Comparison of ENCODE assay signal across 13 cellular contexts in the genomic region with DNA sequence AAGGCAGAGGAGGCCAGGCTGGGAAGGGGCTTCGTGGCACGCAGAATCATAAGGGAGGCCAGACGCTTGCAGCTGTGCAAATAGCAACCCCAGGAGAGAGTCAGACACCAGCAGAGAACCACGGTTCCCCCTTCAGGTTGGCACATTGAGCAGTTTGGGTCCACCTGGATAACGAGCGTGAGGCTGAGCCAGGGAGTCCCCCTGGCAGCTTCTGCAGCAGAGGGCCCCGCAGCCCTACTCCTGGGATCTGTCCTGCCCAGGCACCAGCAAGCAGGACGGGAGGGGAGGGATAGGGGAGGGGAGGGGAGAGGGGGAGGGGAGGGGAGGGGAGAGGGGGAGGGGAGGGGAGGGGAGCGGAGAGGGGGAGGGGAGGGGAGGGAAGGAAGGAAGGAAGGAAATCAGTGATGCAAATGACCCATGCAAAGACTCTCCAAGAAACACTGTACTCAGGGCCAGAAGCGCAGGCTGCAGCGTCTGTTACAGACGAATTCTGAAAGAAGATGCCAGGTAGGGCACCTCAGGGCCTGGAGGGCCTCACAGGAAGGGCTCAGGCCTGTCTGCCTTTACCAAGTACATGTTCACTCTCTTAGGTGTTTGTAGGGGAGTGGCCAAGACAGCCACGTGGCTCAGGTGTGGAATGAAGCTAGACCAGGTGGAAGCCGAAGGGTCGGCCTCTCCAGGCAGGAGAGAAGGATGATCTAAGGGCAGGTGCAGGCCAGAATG. TPM values are rescaled to one million over a fixed set of nuclear protein-coding genes. Genes with fewer than 3 reads are reported as not detected.
DNase-seq lines count a peak whose midpoint lies in the region; ATAC-seq and TF ChIP-seq lines count a peak whose summit lies in the region.
"Had no signal": no experiment of that assay in that cellular context is flagged by ENCODE, and none has a peak within 500 bp of the region (broad histone marks: within the 10 kb centered on the region; RNA-seq: fewer than 3 reads in every experiment).

No MANE protein-coding gene starts in this region.

- DNase-seq in NCI-H146 (lab: John Stamatoyannopoulos, UW), result peak; percentile 33
- no peak for DNase-seq in NCI-H146 treated with DMSO at 0.1 percent for 48 hours (lab: John Stamatoyannopoulos, UW; ENCODE audit: unreplicated experiment)
- no peak for DNase-seq in RWPE2 (ENCODE audit: low spot score)
- DNase-seq in stimulated activated naive B cell treated with anti-CD40 and anti-IgM and Interleukin-4, amounts not matched to agents 10 μg/mL and 1 μg/mL and 100 μg/mL, for 72 hours, result no peak
- no peak for DNase-seq in body of pancreas
- no peak for DNase-seq in NCI-H1694 (lab: John Stamatoyannopoulos, UW)
- DNase-seq: activated CD4-positive, alpha-beta T cell treated with anti-CD3 and anti-CD28 coated beads for 1 hour; MV-4-11 had no signal

- WGBS in body of pancreas, 2 donors, result 82 to 89% methylated on average over 8 to 13 of the region's 15 CpGs

- H3K36me3 ChIP-seq in RWPE2 (ENCODE audit: low read depth), result peaks cover 34% of the 10 kb centered on the region
- H3K36me3 ChIP-seq in iPS-20b (ENCODE audit: insufficient read depth, low read depth, low read length), result peaks cover 72% of the 10 kb centered on the region
- peaks cover 0 to 20% of the 10 kb centered on the region in 2 donors for H3K36me3 ChIP-seq in body of pancreas (replicated peaks in 1 of 2; ENCODE audit: insufficient read depth in 1 of 2, low read depth in 2 of 2)

- no peak for TF ChIP-seq POLR2A in body of pancreas (IDR thresholded peaks at IDR 0.05)

- peak; percentile 43; the same call in 1 of the 3 replicates for ATAC-seq in RWPE2 (ENCODE audit: low read depth)
- ATAC-seq in stimulated activated naive B cell treated with anti-CD40 and anti-IgM and Interleukin-4, amounts not matched to agents 10 μg/mL and 1 μg/mL and 100 μg/mL, for 72 hours (replicated peaks), result no peak
- ATAC-seq in body of pancreas, result no peak
- ATAC-seq in GM21526 (IDR thresholded peaks at IDR 0.05; ENCODE audit: low FRiP score, unreplicated experiment), result no peak

- peak overlapping the region; percentile 59 for H3K9ac ChIP-seq in iPS-20b (ENCODE audit: low read depth, low read length)

- no peaks in the 10 kb centered on the region for H3K9me3 Mint-ChIP-seq in stimulated activated naive B cell treated with anti-CD40 and anti-IgM and Interleukin-4, amounts not matched to agents 10 μg/mL and 1 μg/mL and 100 μg/mL, for 72 hours

- H3K9me3 ChIP-seq in RWPE2 (ENCODE audit: severe bottlenecking) (no peaks in the 10 kb centered on the region), iPS-20b (ENCODE audit: insufficient read depth, low read depth, low read length) (no peaks in the 10 kb centered on the region), body of pancreas (no peaks in the 10 kb centered on the region)
- H3K9me3 ChIP-seq: breast epithelium, esophagus muscularis mucosa, tibial nerve had no signal

- H3K36me3 Mint-ChIP-seq in stimulated activated naive B cell treated with anti-CD40 and anti-IgM and Interleukin-4, amounts not matched to agents 10 μg/mL and 1 μg/mL and 100 μg/mL, for 72 hours, result peaks cover 46 to 72% of the 10 kb centered on the region in 2 donors

- H3K27ac ChIP-seq in RWPE2 (ENCODE audit: poor library complexity, severe bottlenecking), result no peak overlapping the region
- peak overlapping the region; percentile 69 for H3K27ac ChIP-seq in iPS-20b (ENCODE audit: low read length)
- no peak overlapping the region for H3K27ac ChIP-seq in body of pancreas
- H3K27ac ChIP-seq: breast epithelium, esophagus muscularis mucosa, tibial nerve had no signal

- H3K27me3 Mint-ChIP-seq in stimulated activated naive B cell treated with anti-CD40 and anti-IgM and Interleukin-4, amounts not matched to agents 10 μg/mL and 1 μg/mL and 100 μg/mL, for 72 hours, result no peaks in the 10 kb centered on the region

- H3K4me1 Mint-ChIP-seq in stimulated activated naive B cell treated with anti-CD40 and anti-IgM and Interleukin-4, amounts not matched to agents 10 μg/mL and 1 μg/mL and 100 μg/mL, for 72 hours, result peaks cover 23 to 25% of the 10 kb centered on the region in 2 donors

- H3K4me1 ChIP-seq in RWPE2 (ENCODE audit: insufficient read depth, poor library complexity, severe bottlenecking) (no peaks in the 10 kb centered on the region), iPS-20b (ENCODE audit: insufficient read depth, low read length) (peaks cover 12% of the 10 kb centered on the region), body of pancreas (no peaks in the 10 kb centered on the region)
- H3K4me1 ChIP-seq: breast epithelium, esophagus muscularis mucosa, tibial nerve had no signal

- no peak overlapping the region for H3K4me3 ChIP-seq in RWPE2 (ENCODE audit: severe bottlenecking)
- H3K4me3 ChIP-seq in iPS-20b (ENCODE audit: low read length), result no peak overlapping the region
- no peak overlapping the region for H3K4me3 ChIP-seq in body of pancreas
- H3K4me3 ChIP-seq: breast epithelium, esophagus muscularis mucosa, tibial nerve had no signal

- TF ChIP-seq CTCF in RWPE2 (IDR thresholded peaks at IDR 0.05; ENCODE audit: poor library complexity, severe bottlenecking) (no peak), body of pancreas (IDR thresholded peaks at IDR 0.05) (no peak)

- H3K27me3 ChIP-seq in RWPE2 (ENCODE audit: insufficient read depth, poor library complexity, severe bottlenecking) (no peaks in the 10 kb centered on the region), iPS-20b (ENCODE audit: insufficient read depth, low read length) (no peaks in the 10 kb centered on the region), body of pancreas (no peaks in the 10 kb centered on the region)
- H3K27me3 ChIP-seq: breast epithelium, esophagus muscularis mucosa, tibial nerve had no signal

- H3K4me3 Mint-ChIP-seq in stimulated activated naive B cell treated with anti-CD40 and anti-IgM and Interleukin-4, amounts not matched to agents 10 μg/mL and 1 μg/mL and 100 μg/mL, for 72 hours, result peak overlapping the region in 1 of 2 donors; percentile 43

- peak overlapping the region; percentile 77 for H3K27ac Mint-ChIP-seq in stimulated activated naive B cell treated with anti-CD40 and anti-IgM and Interleukin-4, amounts not matched to agents 10 μg/mL and 1 μg/mL and 100 μg/mL, for 72 hours

- intact Hi-C loops in body of pancreas (cut with DNase I), result no loop called here

RNA-seq across cellular contexts. Expression of a gene that starts 32.3 kb away (rescaled TPM):
- 1 to 10 TPM; 2.6 to 6.7 TPM for total RNA-seq in body of pancreas
